In the genomic region with DNA sequence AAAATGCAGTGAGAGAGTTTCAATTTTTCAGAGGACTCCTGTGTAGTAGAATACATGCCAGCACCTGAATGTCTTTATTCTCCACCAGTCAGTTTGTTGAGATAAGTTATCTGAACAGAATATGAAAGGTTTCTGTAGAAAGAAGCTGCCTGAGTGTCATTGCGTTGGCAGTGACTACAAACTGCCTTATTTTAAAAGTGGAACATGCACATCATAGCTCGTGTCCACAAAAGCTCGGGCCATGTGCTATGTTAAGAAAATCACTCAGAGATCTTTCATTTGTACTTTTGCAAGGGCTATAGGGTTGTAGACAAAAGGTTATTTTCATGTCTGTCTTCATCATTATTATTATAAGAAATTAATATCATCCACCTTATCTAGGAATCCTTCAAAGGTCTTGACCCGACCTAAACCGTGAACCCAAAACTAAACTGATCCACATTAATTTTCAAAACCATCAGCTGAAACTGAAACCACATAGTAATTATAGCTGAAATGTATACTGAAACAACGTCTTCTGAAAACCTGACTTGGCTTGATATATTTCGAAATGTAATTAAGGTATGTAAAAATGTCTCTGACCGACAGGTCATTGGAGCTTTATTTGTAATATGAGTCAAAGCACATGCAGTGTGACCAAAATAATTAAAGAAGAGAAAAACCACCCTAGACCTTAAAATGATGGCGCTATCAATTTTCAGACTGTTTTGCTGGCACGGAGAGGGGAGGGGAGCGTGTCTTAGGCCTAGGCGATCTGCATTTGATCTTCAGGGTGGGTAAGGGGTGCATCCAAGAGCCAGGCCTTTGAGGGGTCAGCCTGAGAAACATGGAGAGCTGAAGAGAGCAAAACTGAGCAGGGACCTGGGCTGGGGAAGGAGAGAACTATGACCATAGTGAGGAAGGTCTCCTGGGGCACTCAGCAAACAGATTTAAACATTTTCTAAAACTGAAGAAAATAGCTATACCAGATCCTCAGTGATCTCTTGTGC, we compare ENCODE assay signal across 22 cellular contexts.
"Had no signal": no experiment of that assay in that cellular context is flagged by ENCODE, and none has a peak within 500 bp of the region (broad histone marks: within the 10 kb centered on the region; RNA-seq: fewer than 3 reads in every experiment).

No MANE protein-coding gene starts in this region.

- ATAC-seq: HepG2, Panc1, PC-3, Right ventricle myocardium inferior, SK-N-SH treated with all-trans-retinoic acid at 6 μM for 48 hours had no signal

- H3K4me1 ChIP-seq: SJCRH30 had no signal

- H3K27ac ChIP-seq: SJCRH30 had no signal

- H3K27me3 ChIP-seq: SJCRH30 had no signal

- H3K36me3 ChIP-seq: SJCRH30 had no signal

- H3K4me3 ChIP-seq: SJCRH30 had no signal

- H3K9me3 ChIP-seq: SJCRH30 had no signal

- DNase-seq: IMR-90; Kasumi-1; KG1; NCI-H1092; NCI-H1105 treated with DMSO at 0.1 percent for 48 hours; NCI-H1417 treated with DMSO at 0.1 percent for 48 hours; NCI-H146; NCI-H1694 treated with DMSO at 0.1 percent for 48 hours; NCI-H1930; NCI-H2081; NCI-H2107; NCI-H2227 treated with DMSO at 0.1 percent for 48 hours; NCI-H526 treated with DMSO at 0.1 percent for 48 hours; NCI-H774; NK-92 treated with Interleukin-12 subunit alpha and Interleukin-12 subunit beta, amount 100 ng/mL, for 24 hours; PC-3; SHP77 treated with DMSO at 0.1 percent for 48 hours; SJCRH30 had no signal
